Comparison of ENCODE assay signal across 10 cellular contexts in genomic region chr2:127576433-127577207, GRCh38. TPM values are rescaled to one million over a fixed set of nuclear protein-coding genes. Genes with fewer than 3 reads are reported as not detected.
A peak's percentile ranks its signal among the peaks of the same experiment; 100 is the strongest.
DNase-seq lines count a peak whose midpoint lies in the region; ATAC-seq and TF ChIP-seq lines count a peak whose summit lies in the region.
"Had no signal": no experiment of that assay in that cellular context is flagged by ENCODE, and none has a peak within 500 bp of the region (broad histone marks: within the 10 kb centered on the region; RNA-seq: fewer than 3 reads in every experiment).

No MANE protein-coding gene starts in this region.

- H3K27me3 ChIP-seq in RWPE2 (ENCODE audit: insufficient read depth, poor library complexity, severe bottlenecking) = no peaks in the 10 kb centered on the region

- no peaks in the 10 kb centered on the region for H3K36me3 Mint-ChIP-seq in neural crest cell (ENCODE audit: low read depth)

- H3K4me1 ChIP-seq in RWPE2 (ENCODE audit: insufficient read depth, poor library complexity, severe bottlenecking) = no peaks in the 10 kb centered on the region

- DNase-seq in AG10803 (ENCODE audit: low read depth) (peak; percentile 91), RWPE2 (ENCODE audit: low spot score) (no peak), fibroblast of the conjunctiva (ENCODE audit: low read depth) (peak; percentile 62), neural crest cell (ENCODE audit: low read depth, low spot score) (no peak)
- DNase-seq in central memory CD4-positive, alpha-beta T cell = no peak
- DNase-seq: activated T-cell treated with anti-CD3 and anti-CD28 coated beads, Interleukin-2, amount 50 U/mL, for 72 hours; DMS79 had no signal

- no peaks in the 10 kb centered on the region for H3K4me1 Mint-ChIP-seq in neural crest cell

- H3K9me3 ChIP-seq in RWPE2 (ENCODE audit: severe bottlenecking) = no peaks in the 10 kb centered on the region

- TF ChIP-seq CTCF in AG10803 (conservative IDR thresholded peaks at IDR 0.05; ENCODE audit: low read length) (no peak), RWPE2 (IDR thresholded peaks at IDR 0.05; ENCODE audit: poor library complexity, severe bottlenecking) (no peak), neural crest cell (conservative IDR thresholded peaks at IDR 0.05) (no peak)

- H3K9me3 Mint-ChIP-seq in neural crest cell = no peaks in the 10 kb centered on the region
- H3K9me3 Mint-ChIP-seq: activated T-cell treated with anti-CD3 and anti-CD28 coated beads, Interleukin-2, amount 50 U/mL, for 72 hours had no signal

- H3K27ac ChIP-seq in RWPE2 (ENCODE audit: poor library complexity, severe bottlenecking) = no peak overlapping the region

- no peaks in the 10 kb centered on the region for H3K36me3 ChIP-seq in RWPE2 (ENCODE audit: low read depth)

- ATAC-seq in RWPE2 (ENCODE audit: low read depth) (peak; percentile 83), GM18519 (IDR thresholded peaks at IDR 0.05; ENCODE audit: low FRiP score, unreplicated experiment) (no peak), GM18907 (IDR thresholded peaks at IDR 0.05; ENCODE audit: unreplicated experiment) (no peak), GM21576 (IDR thresholded peaks at IDR 0.05; ENCODE audit: unreplicated experiment) (no peak)
- ATAC-seq: activated T-cell treated with anti-CD3 and anti-CD28 coated beads, Interleukin-2, amount 50 U/mL, for 72 hours had no signal

- H3K27ac Mint-ChIP-seq in neural crest cell (ENCODE audit: unreplicated experiment) = peak overlapping the region; percentile 71
- H3K27ac Mint-ChIP-seq: activated T-cell treated with anti-CD3 and anti-CD28 coated beads, Interleukin-2, amount 50 U/mL, for 72 hours had no signal

- H3K4me3 Mint-ChIP-seq in neural crest cell = no peak overlapping the region
- H3K4me3 Mint-ChIP-seq: activated T-cell treated with anti-CD3 and anti-CD28 coated beads, Interleukin-2, amount 50 U/mL, for 72 hours had no signal

- no peaks in the 10 kb centered on the region for H3K27me3 Mint-ChIP-seq in neural crest cell (ENCODE audit: low read depth)

- no peak overlapping the region; the same call in 1 of the 2 replicates for H3K4me3 ChIP-seq in AG10803 (ENCODE audit: low read length)
- H3K4me3 ChIP-seq in RWPE2 (ENCODE audit: severe bottlenecking) = no peak overlapping the region

RNA-seq across cellular contexts. Expression of gene MYO7B, which starts 41.1 kb away (rescaled TPM):
- total RNA-seq in neural crest cell = 0.28 TPM in 1 of 2 replicates, not detected in the other

RNA-seq across cellular contexts. Expression of gene IWS1, which starts 50.3 kb away (rescaled TPM):
- 59.4 and 63.0 TPM in 2 replicates for total RNA-seq in neural crest cell

Comparison
In these comparisons a context has a peak if more than half of its experiments do, and no peak if none do; other contexts are left out.
1. DNase-seq: peak in AG10803 (single experiment) and fibroblast of the conjunctiva (single experiment); none in RWPE2 (single experiment), neural crest cell (single experiment) and central memory CD4-positive, alpha-beta T cell (single experiment).